In genomic region chr5:111513175-111513520, GRCh38 we compare ENCODE assay signal across 8 cellular contexts. TPM values are rescaled to one million over a fixed set of nuclear protein-coding genes. Genes with fewer than 3 reads are reported as not detected.
DNase-seq lines count a peak whose midpoint lies in the region; ATAC-seq and TF ChIP-seq lines count a peak whose summit lies in the region.

No MANE protein-coding gene starts in this region.

- H3K4me2 ChIP-seq in hepatocyte = peak overlapping the region; percentile 80

- H3K4me3 ChIP-seq in WI38 (ENCODE audit: low read depth, low read length) = peak overlapping the region; percentile 96
- peak overlapping the region; percentile 21 for H3K4me3 ChIP-seq in hepatocyte

- no peaks in the 10 kb centered on the region for H3K36me3 ChIP-seq in hepatocyte (replicated peaks; ENCODE audit: insufficient read depth, low read depth)

- peaks cover 4 to 7% of the 10 kb centered on the region in 2 donors for H3K36me3 Mint-ChIP-seq in stimulated activated naive B cell treated with anti-CD40 and anti-IgM and Interleukin-4, amounts not matched to agents 10 μg/mL and 1 μg/mL and 100 μg/mL, for 72 hours

- H3K4me1 Mint-ChIP-seq in stimulated activated naive B cell treated with anti-CD40 and anti-IgM and Interleukin-4, amounts not matched to agents 10 μg/mL and 1 μg/mL and 100 μg/mL, for 72 hours = peaks cover 21 to 40% of the 10 kb centered on the region in 2 donors

- no peaks in the 10 kb centered on the region for H3K27me3 Mint-ChIP-seq in stimulated activated naive B cell treated with anti-CD40 and anti-IgM and Interleukin-4, amounts not matched to agents 10 μg/mL and 1 μg/mL and 100 μg/mL, for 72 hours

- peak overlapping the region; percentile 92 for H3K27ac ChIP-seq in hepatocyte

- peaks cover 19% of the 10 kb centered on the region for H3K4me1 ChIP-seq in hepatocyte (ENCODE audit: insufficient read depth)

- TF ChIP-seq CTCF in WI38 (IDR thresholded peaks at IDR 0.05; ENCODE audit: low read depth, low read length) = no peak
- TF ChIP-seq CTCF in hepatocyte (IDR thresholded peaks at IDR 0.05; ENCODE audit: poor library complexity) = no peak

- H3K9me2 ChIP-seq in hepatocyte (replicated peaks; ENCODE audit: insufficient read depth) = no peaks in the 10 kb centered on the region

- H3K9me3 ChIP-seq in hepatocyte (ENCODE audit: low read depth) = no peaks in the 10 kb centered on the region

- H4K20me1 ChIP-seq in hepatocyte (ENCODE audit: insufficient read depth, poor library complexity, severe bottlenecking) = peaks cover 24% of the 10 kb centered on the region

- peak; percentile 61 for DNase-seq in DMS53 treated with DMSO at 0.1 percent for 48 hours (lab: John Stamatoyannopoulos, UW; ENCODE audit: unreplicated experiment)
- no peak for DNase-seq in DMS53 (lab: John Stamatoyannopoulos, UW)
- no peak for DNase-seq in hepatocyte (ENCODE audit: low spot score)
- no peak for DNase-seq in stimulated activated naive B cell treated with anti-CD40 and anti-IgM and Interleukin-4, amounts not matched to agents 10 μg/mL and 1 μg/mL and 100 μg/mL, for 72 hours
- no peak for DNase-seq in NCI-H2081 treated with DMSO at 0.1 percent for 48 hours (lab: John Stamatoyannopoulos, UW)
- DNase-seq in DMS114 treated with DMSO at 0.1 percent for 48 hours (lab: John Stamatoyannopoulos, UW; ENCODE audit: unreplicated experiment) = no peak

- 34% methylated on average over 5 of the region's 5 CpGs for WGBS in hepatocyte (ENCODE audit: low lambda C conversion rate, missing lambda C conversion rate)

- peak overlapping the region; percentile 91 to 100 for H3K4me3 Mint-ChIP-seq in stimulated activated naive B cell treated with anti-CD40 and anti-IgM and Interleukin-4, amounts not matched to agents 10 μg/mL and 1 μg/mL and 100 μg/mL, for 72 hours

- peaks cover 40% of the 10 kb centered on the region for H3K79me2 ChIP-seq in hepatocyte

- H2AFZ ChIP-seq in hepatocyte = peak overlapping the region; percentile 54

- H3K27me3 ChIP-seq in hepatocyte = no peaks in the 10 kb centered on the region

- no peak for ATAC-seq in stimulated activated naive B cell treated with anti-CD40 and anti-IgM and Interleukin-4, amounts not matched to agents 10 μg/mL and 1 μg/mL and 100 μg/mL, for 72 hours (replicated peaks)
- no peak for ATAC-seq in GM18867 (IDR thresholded peaks at IDR 0.05; ENCODE audit: unreplicated experiment)

- peak overlapping the region; percentile 99 for H3K27ac Mint-ChIP-seq in stimulated activated naive B cell treated with anti-CD40 and anti-IgM and Interleukin-4, amounts not matched to agents 10 μg/mL and 1 μg/mL and 100 μg/mL, for 72 hours

- no peaks in the 10 kb centered on the region for H3K9me3 Mint-ChIP-seq in stimulated activated naive B cell treated with anti-CD40 and anti-IgM and Interleukin-4, amounts not matched to agents 10 μg/mL and 1 μg/mL and 100 μg/mL, for 72 hours

RNA-seq across cellular contexts. Expression of gene STARD4, which starts 0.8 kb away (rescaled TPM):
- 126 and 129 TPM in 2 replicates for total RNA-seq in hepatocyte
- polyA plus RNA-seq in hepatocyte = 35.0 and 39.9 TPM in 2 replicates
